Comparison of ENCODE assay signal across 17 cellular contexts in genomic region chr5:149118463-149118862, GRCh38. TPM values are rescaled to one million over a fixed set of nuclear protein-coding genes. Genes with fewer than 3 reads are reported as not detected.
A peak's percentile ranks its signal among the peaks of the same experiment; 100 is the strongest.
DNase-seq lines count a peak whose midpoint lies in the region; ATAC-seq and TF ChIP-seq lines count a peak whose summit lies in the region.
"Had no signal": no experiment of that assay in that cellular context is flagged by ENCODE, and none has a peak within 500 bp of the region (broad histone marks: within the 10 kb centered on the region; RNA-seq: fewer than 3 reads in every experiment).

No MANE protein-coding gene starts in this region.

- H2AFZ ChIP-seq in Karpas-422 (ENCODE audit: low read length), result no peak overlapping the region

- H3K79me2 ChIP-seq in Karpas-422 (ENCODE audit: low read length), result no peaks in the 10 kb centered on the region

- no peak for TF ChIP-seq CTCF in RWPE2 (IDR thresholded peaks at IDR 0.05; ENCODE audit: poor library complexity, severe bottlenecking)

- no peak overlapping the region for H3K4me2 ChIP-seq in Karpas-422 (ENCODE audit: low read depth, low read length, poor library complexity, severe bottlenecking)

- H3K27ac ChIP-seq in Karpas-422 (ENCODE audit: low read length) (no peak overlapping the region), RWPE2 (ENCODE audit: poor library complexity, severe bottlenecking) (peak overlapping the region; percentile 9)
- H3K27ac ChIP-seq: 22Rv1 had no signal

- H3K4me3 ChIP-seq in Karpas-422 (ENCODE audit: low read length) (no peak overlapping the region), RWPE2 (ENCODE audit: severe bottlenecking) (no peak overlapping the region)

- H3K9me3 ChIP-seq in Karpas-422 (ENCODE audit: low read length) (no peaks in the 10 kb centered on the region), RWPE2 (ENCODE audit: severe bottlenecking) (no peaks in the 10 kb centered on the region)

- H3K36me3 ChIP-seq in Karpas-422 (ENCODE audit: insufficient read depth, low read length) (no peaks in the 10 kb centered on the region), RWPE2 (ENCODE audit: low read depth) (no peaks in the 10 kb centered on the region)

- no peak overlapping the region for H3K9ac ChIP-seq in Karpas-422 (ENCODE audit: low read length)

- ATAC-seq in RWPE2 (ENCODE audit: low read depth) (peak; percentile 15; the same call in 2 of the 3 replicates), GM21447 (IDR thresholded peaks at IDR 0.05; ENCODE audit: unreplicated experiment) (no peak)

- DNase-seq in DMS 273 (lab: John Stamatoyannopoulos, UW; ENCODE audit: unreplicated experiment) (peak; percentile 15), DMS 273 treated with DMSO at 0.1 percent for 48 hours (lab: John Stamatoyannopoulos, UW) (no peak), Karpas-422 (peak; percentile 28), RWPE2 (ENCODE audit: low spot score) (no peak), renal cortical epithelial cell (ENCODE audit: low read depth) (peak; percentile 57), NCI-H1105 (lab: John Stamatoyannopoulos, UW) (no peak), NCI-H2029 (lab: John Stamatoyannopoulos, UW) (no peak)
- DNase-seq: CD4-positive, alpha-beta T cell; HFFc6; KG1; NCI-H1105 treated with DMSO at 0.1 percent for 48 hours; NCI-H187; NCI-H510A treated with DMSO at 0.1 percent for 48 hours; RPMI8226 had no signal

- H3K27me3 ChIP-seq in Karpas-422 (ENCODE audit: low read length), result no peaks in the 10 kb centered on the region
- no peaks in the 10 kb centered on the region for H3K27me3 ChIP-seq in RWPE2 (ENCODE audit: insufficient read depth, poor library complexity, severe bottlenecking)

- no peaks in the 10 kb centered on the region for H4K20me1 ChIP-seq in Karpas-422 (ENCODE audit: insufficient read depth, low read depth, low read length)

- H3K4me1 ChIP-seq in Karpas-422 (ENCODE audit: low read length) (peaks cover 12% of the 10 kb centered on the region; the same call in 1 of the 2 replicates), RWPE2 (ENCODE audit: insufficient read depth, poor library complexity, severe bottlenecking) (peaks cover 18% of the 10 kb centered on the region)

- H3K9me2 ChIP-seq in Karpas-422 (replicated peaks; ENCODE audit: insufficient read depth, low read length), result no peaks in the 10 kb centered on the region

RNA-seq across cellular contexts. Expression of gene ABLIM3, which starts 22.8 kb away (rescaled TPM):
- total RNA-seq in Karpas-422 (2014; rRNA removed; shearing (Covaris generic); ENCODE audit: low replicate concordance), result not detected in 2 replicates
- total RNA-seq in renal cortical epithelial cell, result 17.5 and 33.9 TPM in 2 replicates
- total RNA-seq: B cell; CD4-positive, alpha-beta T cell had no signal

RNA-seq across cellular contexts. Expression of gene SH3TC2, which starts 55.6 kb away (rescaled TPM):
- not detected in 2 replicates for total RNA-seq in Karpas-422 (2014; rRNA removed; shearing (Covaris generic); ENCODE audit: low replicate concordance)
- 6.4 and 13.9 TPM in 2 replicates for total RNA-seq in renal cortical epithelial cell
- total RNA-seq: B cell; CD4-positive, alpha-beta T cell had no signal

Comparison
In these comparisons a context has a peak if more than half of its experiments do, and no peak if none do; other contexts are left out.
1. DNase-seq: peak in DMS 273 (single experiment), Karpas-422 (single experiment) and renal cortical epithelial cell (single experiment); none in DMS 273 treated with DMSO at 0.1 percent for 48 hours (single experiment), RWPE2 (single experiment), NCI-H1105 (single experiment) and NCI-H2029 (single experiment).
2. RNA of gene ABLIM3, which starts 22.8 kb away (total RNA-seq): 17.5 to 33.9 TPM in renal cortical epithelial cell; not detected in Karpas-422; every median in the first group is over 10 times any median in the second.